Comparison of ENCODE assay signal across 21 cellular contexts in the genomic region with DNA sequence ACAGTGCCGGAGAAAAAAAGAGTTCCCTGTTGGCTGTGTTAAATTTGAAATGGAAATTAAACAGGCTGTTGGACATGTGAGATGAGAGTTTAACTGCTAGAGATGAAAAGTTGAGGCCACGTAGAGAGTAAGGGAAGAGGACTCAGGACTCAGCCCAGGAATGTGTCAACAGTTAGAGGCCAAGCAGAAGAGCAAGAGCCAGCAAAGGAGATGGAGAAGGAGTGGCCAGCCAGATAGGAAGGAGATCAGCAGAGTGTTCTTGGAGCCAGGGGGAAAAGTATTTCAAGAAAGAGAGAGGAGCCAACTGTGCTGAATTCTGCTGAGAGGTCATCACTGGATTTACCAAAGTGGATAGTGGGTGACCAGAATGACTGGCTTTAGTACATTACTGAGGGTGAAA.
"Had no signal": no experiment of that assay in that cellular context is flagged by ENCODE, and none has a peak within 500 bp of the region (broad histone marks: within the 10 kb centered on the region; RNA-seq: fewer than 3 reads in every experiment).

No MANE protein-coding gene starts in this region.

- H3K4me3 ChIP-seq: colonic mucosa, hepatocyte, right atrium auricular region, suprapubic skin, thyroid gland, uterus had no signal

- H3K9me3 ChIP-seq: colonic mucosa, right atrium auricular region, suprapubic skin, thyroid gland, uterus had no signal

- H3K27me3 Mint-ChIP-seq: naive thymus-derived CD4-positive, alpha-beta T cell; type B pancreatic cell had no signal

- H3K4me3 Mint-ChIP-seq: endodermal cell; naive thymus-derived CD4-positive, alpha-beta T cell; nephron progenitor cell; stimulated activated effector memory CD8-positive, alpha-beta T cell treated with anti-CD3 and anti-CD28 coated beads, Interleukin-12 subunit alpha, Interleukin-12 subunit beta, amount 100 ng/mL, for 72 hours; type B pancreatic cell had no signal

- H3K4me1 ChIP-seq: colonic mucosa, right atrium auricular region, suprapubic skin, thyroid gland, uterus had no signal

- H3K9me3 Mint-ChIP-seq: endodermal cell; nephron progenitor cell; stimulated activated effector memory CD8-positive, alpha-beta T cell treated with anti-CD3 and anti-CD28 coated beads, Interleukin-12 subunit alpha, Interleukin-12 subunit beta, amount 100 ng/mL, for 72 hours; type B pancreatic cell had no signal

- H3K36me3 ChIP-seq: colonic mucosa, thyroid gland, uterus had no signal

- H3K4me1 Mint-ChIP-seq: endodermal cell, nephron progenitor cell had no signal

- DNase-seq: colonic mucosa; dermis blood vessel endothelial cell; effector CD4-positive, alpha-beta T cell; endodermal cell; erythroblast; kidney; left colon; mammary epithelial cell; naive thymus-derived CD4-positive, alpha-beta T cell; nephron progenitor cell; posterior cingulate gyrus; stimulated activated CD4-positive, alpha-beta T cell treated with anti-CD3 and anti-CD28 coated beads, Interleukin-4, amount 100 ng/mL, for 1 hour; stimulated activated CD8-positive, alpha-beta memory T cell treated with anti-CD3 and anti-CD28 coated beads, Interleukin-4, amount 100 ng/mL, for 48 hours; stimulated activated naive CD8-positive, alpha-beta T cell treated with anti-CD3 and anti-CD28 coated beads, Interleukin-15, Interleukin-2, amounts not matched to agents 100 U/mL and 50 U/mL, for 24 hours; thyroid gland had no signal

- ATAC-seq: left colon; naive thymus-derived CD4-positive, alpha-beta T cell; stimulated activated effector memory CD8-positive, alpha-beta T cell treated with anti-CD3 and anti-CD28 coated beads, Interleukin-12 subunit alpha, Interleukin-12 subunit beta, amount 100 ng/mL, for 72 hours; stimulated activated naive CD8-positive, alpha-beta T cell treated with anti-CD3 and anti-CD28 coated beads, Interleukin-15, Interleukin-2, amounts not matched to agents 100 U/mL and 50 U/mL, for 24 hours had no signal

- H3K27me3 ChIP-seq: colonic mucosa, hepatocyte, right atrium auricular region, suprapubic skin, thyroid gland, uterus had no signal

- H3K27ac ChIP-seq: colonic mucosa, hepatocyte, right atrium auricular region, suprapubic skin, thyroid gland, uterus had no signal

- H3K27ac Mint-ChIP-seq: endodermal cell; naive thymus-derived CD4-positive, alpha-beta T cell; nephron progenitor cell; stimulated activated effector memory CD8-positive, alpha-beta T cell treated with anti-CD3 and anti-CD28 coated beads, Interleukin-12 subunit alpha, Interleukin-12 subunit beta, amount 100 ng/mL, for 72 hours; type B pancreatic cell had no signal
